14 cellular contexts compared by ENCODE assay signal in genomic region chr22:41347066-41347859, GRCh38.
"Had no signal": no experiment of that assay in that cellular context is flagged by ENCODE, and none has a peak within 500 bp of the region (broad histone marks: within the 10 kb centered on the region; RNA-seq: fewer than 3 reads in every experiment).

No MANE protein-coding gene starts in this region.

- H3K27ac ChIP-seq: brain microvascular endothelial cell, left lung, psoas muscle, thoracic aorta, upper lobe of right lung had no signal

- H3K4me1 ChIP-seq: left lung, psoas muscle, upper lobe of right lung had no signal

- H3K9me3 ChIP-seq: left lung, psoas muscle, thoracic aorta, upper lobe of right lung had no signal

- ATAC-seq: left lung; natural killer cell treated with Interleukin-12 subunit alpha and Interleukin-12 subunit beta and Interleukin-15 and Interleukin-18, amount 100 ng/mL, for 72 hours; stimulated activated effector memory CD8-positive, alpha-beta T cell treated with anti-CD3 and anti-CD28 coated beads, Interleukin-12 subunit alpha, Interleukin-12 subunit beta, amount 100 ng/mL, for 72 hours; T-cell; upper lobe of right lung had no signal

- H3K27me3 ChIP-seq: brain microvascular endothelial cell, left lung, upper lobe of right lung had no signal

- DNase-seq: activated CD4-positive, alpha-beta T cell treated with anti-CD3 and anti-CD28 coated beads, Interleukin-2, amount 10 ng/mL, durations not matched to agents 7 days and 5 days; activated naive CD4-positive, alpha-beta T cell; activated naive CD8-positive, alpha-beta T cell treated with anti-CD3 and anti-CD28 coated beads, Interleukin-2, amount 10 ng/mL, durations not matched to agents 7 days and 5 days; brain microvascular endothelial cell; endodermal cell; hippocampal formation; left lung; psoas muscle; T-cell; T-helper 9 cell; upper lobe of right lung had no signal

- H3K4me3 ChIP-seq: left lung, psoas muscle, thoracic aorta, upper lobe of right lung had no signal
